Comparison of ENCODE assay signal across 25 cellular contexts in genomic region chr2:14535156-14535555, GRCh38.
DNase-seq lines count a peak whose midpoint lies in the region; ATAC-seq and TF ChIP-seq lines count a peak whose summit lies in the region.
"Had no signal": no experiment of that assay in that cellular context is flagged by ENCODE, and none has a peak within 500 bp of the region (broad histone marks: within the 10 kb centered on the region; RNA-seq: fewer than 3 reads in every experiment).

No MANE protein-coding gene starts in this region.

- no peak for ATAC-seq in HG03469 (IDR thresholded peaks at IDR 0.05; ENCODE audit: unreplicated experiment)
- no peak for ATAC-seq in GM21526 (IDR thresholded peaks at IDR 0.05; ENCODE audit: low FRiP score, unreplicated experiment)
- no peak for ATAC-seq in HG03354 (IDR thresholded peaks at IDR 0.05; ENCODE audit: poor library complexity, severe bottlenecking, unreplicated experiment)
- ATAC-seq: A549; activated CD8-positive, alpha-beta T cell treated with anti-CD3 and anti-CD28 coated beads, Interleukin-2, amount 10 ng/mL, durations not matched to agents 7 days and 5 days; left lobe of liver had no signal

- H3K27ac Mint-ChIP-seq in type B pancreatic cell = peak overlapping the region; percentile 5
- H3K27ac Mint-ChIP-seq: activated CD8-positive, alpha-beta T cell treated with anti-CD3 and anti-CD28 coated beads, Interleukin-2, amount 10 ng/mL, durations not matched to agents 7 days and 5 days; activated naive CD8-positive, alpha-beta T cell; CD4-positive, alpha-beta T cell; naive B cell; progenitor cell of endocrine pancreas; stimulated activated naive CD8-positive, alpha-beta T cell treated with anti-CD3 and anti-CD28 coated beads, Interleukin-15, Interleukin-2, amounts not matched to agents 100 ng/mL and 50 ng/mL, for 24 hours had no signal

- no peaks in the 10 kb centered on the region for H3K36me3 Mint-ChIP-seq in type B pancreatic cell
- H3K36me3 Mint-ChIP-seq: activated naive CD8-positive, alpha-beta T cell; naive B cell had no signal

- peak; percentile 57 for DNase-seq in SIG-M5 treated with dmso at 0.1 percent for 504 hours (lab: John Stamatoyannopoulos, UW; ENCODE audit: unreplicated experiment)
- no peak for DNase-seq in SIG-M5 (lab: John Stamatoyannopoulos, UW)
- peak; percentile 95 for DNase-seq in epithelial cell of esophagus (ENCODE audit: low read depth)
- peak; percentile 46 for DNase-seq in kidney tubule cell (ENCODE audit: low spot score)
- no peak for DNase-seq in type B pancreatic cell (ENCODE audit: extremely low spot score, unreplicated experiment)
- DNase-seq: activated CD8-positive, alpha-beta T cell treated with anti-CD3 and anti-CD28 coated beads, Interleukin-2, amount 10 ng/mL, durations not matched to agents 7 days and 5 days; activated effector memory CD4-positive, alpha-beta T cell treated with Interleukin-2 at 50 U/mL for 16 hours; AML-193; anterior cingulate cortex; CD4-positive, alpha-beta T cell; EL; GM23248; naive B cell; NCI-H1694 treated with DMSO at 0.1 percent for 48 hours; NCI-H524 had no signal

- H3K4me1 Mint-ChIP-seq in type B pancreatic cell (ENCODE audit: unreplicated experiment) = peaks cover 6% of the 10 kb centered on the region
- H3K4me1 Mint-ChIP-seq: naive B cell had no signal

- H3K27me3 Mint-ChIP-seq in type B pancreatic cell = no peaks in the 10 kb centered on the region
- H3K27me3 Mint-ChIP-seq: activated naive CD8-positive, alpha-beta T cell; CD4-positive, alpha-beta T cell; naive B cell; progenitor cell of endocrine pancreas; stimulated activated naive CD8-positive, alpha-beta T cell treated with anti-CD3 and anti-CD28 coated beads, Interleukin-15, Interleukin-2, amounts not matched to agents 100 ng/mL and 50 ng/mL, for 24 hours had no signal

- no peak for TF ChIP-seq CTCF in epithelial cell of esophagus (IDR thresholded peaks at IDR 0.05; ENCODE audit: insufficient read depth, low read depth, low read length, missing control alignments)
- no peak for TF ChIP-seq CTCF in type B pancreatic cell (conservative IDR thresholded peaks at IDR 0.05)

- H3K4me3 ChIP-seq in epithelial cell of esophagus (ENCODE audit: low read length) = no peak overlapping the region
- H3K4me3 ChIP-seq: A549, GM23248, SK-N-MC, tibial nerve had no signal

- no peak overlapping the region for H3K4me3 Mint-ChIP-seq in type B pancreatic cell
- H3K4me3 Mint-ChIP-seq: activated CD8-positive, alpha-beta T cell treated with anti-CD3 and anti-CD28 coated beads, Interleukin-2, amount 10 ng/mL, durations not matched to agents 7 days and 5 days; activated naive CD8-positive, alpha-beta T cell; CD4-positive, alpha-beta T cell; naive B cell; stimulated activated naive CD8-positive, alpha-beta T cell treated with anti-CD3 and anti-CD28 coated beads, Interleukin-15, Interleukin-2, amounts not matched to agents 100 ng/mL and 50 ng/mL, for 24 hours had no signal

- H3K9me3 Mint-ChIP-seq in type B pancreatic cell = no peaks in the 10 kb centered on the region
- H3K9me3 Mint-ChIP-seq: CD4-positive, alpha-beta T cell; stimulated activated naive CD8-positive, alpha-beta T cell treated with anti-CD3 and anti-CD28 coated beads, Interleukin-15, Interleukin-2, amounts not matched to agents 100 ng/mL and 50 ng/mL, for 24 hours had no signal

Comparison
In these comparisons a context has a peak if more than half of its experiments do, and no peak if none do; other contexts are left out.
1. DNase-seq: peak in SIG-M5 treated with dmso at 0.1 percent for 504 hours (single experiment), epithelial cell of esophagus (single experiment) and kidney tubule cell (single experiment); none in SIG-M5 (single experiment) and type B pancreatic cell (single experiment).